Comparison of ENCODE assay signal across 8 cellular contexts in genomic region chr12:27635349-27635972, GRCh38.
DNase-seq lines count a peak whose midpoint lies in the region; ATAC-seq and TF ChIP-seq lines count a peak whose summit lies in the region.

No MANE protein-coding gene starts in this region.

- H3K36me3 ChIP-seq in cardiac muscle cell = no peaks in the 10 kb centered on the region

- in situ Hi-C loops in T47D (cut with HindIII; ENCODE audit: low pct_unique_long_range_greater_than_20kb, low sequenced_read_pairs) = no loop called here

- no peak for ATAC-seq in Right ventricle myocardium inferior

- TF ChIP-seq CTCF in cardiac muscle cell (IDR thresholded peaks at IDR 0.05; ENCODE audit: low read depth, low read length) = peak; percentile 57

- peak; percentile 54 to 78 for DNase-seq in cardiac muscle cell (ENCODE audit: low read depth in 1 of 2, low spot score in 1 of 2)
- DNase-seq in Right ventricle myocardium inferior (ENCODE audit: missing footprints) = no peak
- peak; percentile 7 for DNase-seq in NCI-H345 treated with DMSO at 0.1 percent for 48 hours (lab: John Stamatoyannopoulos, UW; ENCODE audit: unreplicated experiment)
- peak; percentile 50 to 66 for DNase-seq in T47D (ENCODE audit: low read depth in 1 of 2, low spot score in 1 of 2)
- peak; percentile 57 for DNase-seq in kidney tubule cell (ENCODE audit: low spot score)
- no peak for DNase-seq in stimulated activated CD4-positive, alpha-beta T cell treated with anti-CD3 and anti-CD28 coated beads, Interleukin-12 subunit alpha, Interleukin-12 subunit beta, amount 100 ng/mL, for 4 hours
- no peak for DNase-seq in stimulated activated naive CD4-positive, alpha-beta T cell (lab: John Stamatoyannopoulos, UW)
- no peak for DNase-seq in NCI-H1436 (lab: John Stamatoyannopoulos, UW)

- intact Hi-C loops in Right ventricle myocardium inferior (cut with DNase I) = no loop called here

- H3K4me3 ChIP-seq in cardiac muscle cell = no peak overlapping the region

- no peaks in the 10 kb centered on the region for H3K27me3 ChIP-seq in cardiac muscle cell

- H3K9me3 ChIP-seq in cardiac muscle cell (ENCODE audit: low read depth) = no peaks in the 10 kb centered on the region

- H3K4me1 ChIP-seq in cardiac muscle cell (ENCODE audit: low read depth) = no peaks in the 10 kb centered on the region

- no peak overlapping the region for H3K27ac ChIP-seq in cardiac muscle cell

Comparison
In these comparisons a context has a peak if more than half of its experiments do, and no peak if none do; other contexts are left out.
1. DNase-seq: peak in cardiac muscle cell (2 of 2), NCI-H345 treated with DMSO at 0.1 percent for 48 hours (single experiment), T47D (2 of 2) and kidney tubule cell (single experiment); none in Right ventricle myocardium inferior (single experiment), stimulated activated CD4-positive, alpha-beta T cell treated with anti-CD3 and anti-CD28 coated beads, Interleukin-12 subunit alpha, Interleukin-12 subunit beta, amount 100 ng/mL, for 4 hours (single experiment), stimulated activated naive CD4-positive, alpha-beta T cell (0 of 6) and NCI-H1436 (single experiment).